ENCODE assay signal across 13 cellular contexts in the genomic region with DNA sequence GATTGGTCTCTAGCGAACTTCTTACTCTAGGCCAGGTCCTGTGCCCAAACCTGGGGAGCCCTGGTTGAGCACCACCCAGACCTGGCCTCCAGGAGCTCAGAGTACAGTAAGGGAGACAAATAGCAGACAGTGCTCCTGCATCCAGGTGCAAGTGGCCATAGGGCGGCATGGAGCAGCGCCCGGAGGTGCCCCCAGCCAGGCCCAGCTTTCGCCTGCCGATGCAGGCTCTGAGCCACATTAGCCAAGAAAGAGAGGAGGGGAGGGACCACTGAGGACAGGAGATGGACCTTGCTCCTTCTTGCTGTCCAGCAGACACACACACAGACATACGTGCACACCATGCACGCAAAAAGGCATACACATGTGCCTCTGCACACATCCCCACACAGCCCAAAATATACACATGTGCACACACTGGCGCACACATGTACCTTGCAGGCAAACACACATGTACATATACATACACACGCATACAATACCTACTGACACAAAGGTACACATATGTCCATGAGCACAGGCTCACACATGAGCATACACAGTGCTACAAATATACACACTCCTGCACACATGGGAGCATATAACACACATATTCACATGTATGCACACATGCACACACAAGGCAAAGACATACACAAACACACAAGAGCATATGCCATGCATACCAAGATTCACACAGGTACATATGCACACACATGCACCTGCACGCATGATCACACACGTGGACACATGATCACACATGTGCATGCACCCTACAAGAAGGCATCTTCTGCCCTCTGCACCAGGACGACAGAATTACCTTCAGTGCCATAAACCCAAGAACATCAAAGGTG.
"Had no signal": no experiment of that assay in that cellular context is flagged by ENCODE, and none has a peak within 500 bp of the region (broad histone marks: within the 10 kb centered on the region; RNA-seq: fewer than 3 reads in every experiment).

No MANE protein-coding gene starts in this region.

- H3K36me3 ChIP-seq: heart right ventricle, suprapubic skin, upper lobe of left lung had no signal

- H3K36me3 Mint-ChIP-seq: naive B cell had no signal

- H3K4me1 Mint-ChIP-seq: activated naive CD8-positive, alpha-beta T cell treated with anti-CD3 and anti-CD28 coated beads, Interleukin-2, amount 50 U/mL, for 24 hours had no signal

- H3K27ac ChIP-seq: heart right ventricle, suprapubic skin, upper lobe of left lung had no signal

- H3K4me1 ChIP-seq: suprapubic skin had no signal

- H3K9me3 ChIP-seq: heart right ventricle, suprapubic skin, upper lobe of left lung had no signal

- H3K4me2 ChIP-seq: smooth muscle cell had no signal

- FAIRE-seq: frontal cortex had no signal

- H3K27ac Mint-ChIP-seq: activated CD4-positive, alpha-beta T cell treated with anti-CD3 and anti-CD28 coated beads, Interleukin-2, amount 10 ng/mL, durations not matched to agents 24 days and 14 days; activated CD8-positive, alpha-beta T cell treated with anti-CD3 and anti-CD28 coated beads, Interleukin-2, amount 10 ng/mL, durations not matched to agents 7 days and 5 days; activated naive CD8-positive, alpha-beta T cell treated with anti-CD3 and anti-CD28 coated beads, Interleukin-2, amount 50 U/mL, for 24 hours; dendritic cell treated with granulocyte-macrophage colony-stimulating factor and Interleukin-4, amounts not matched to agents 40 ng/mL and 50 ng/mL, for 4 days; effector memory CD8-positive, alpha-beta T cell; naive B cell; stimulated activated naive CD8-positive, alpha-beta T cell treated with anti-CD3 and anti-CD28 coated beads, Interleukin-15, Interleukin-2, amounts not matched to agents 100 ng/mL and 50 ng/mL, for 24 hours; T-helper 2 cell treated with Interferon-gamma antibody and Interleukin-4, amounts not matched to agents 5 μg/mL and 100 μg/mL, for 36 hours had no signal

- H3K4me3 ChIP-seq: heart right ventricle, smooth muscle cell, suprapubic skin, upper lobe of left lung had no signal

- H3K9me3 Mint-ChIP-seq: activated CD4-positive, alpha-beta T cell treated with anti-CD3 and anti-CD28 coated beads, Interleukin-2, amount 10 ng/mL, durations not matched to agents 24 days and 14 days; activated naive CD8-positive, alpha-beta T cell treated with anti-CD3 and anti-CD28 coated beads, Interleukin-2, amount 50 U/mL, for 24 hours; dendritic cell treated with granulocyte-macrophage colony-stimulating factor and Interleukin-4, amounts not matched to agents 40 ng/mL and 50 ng/mL, for 4 days; effector memory CD8-positive, alpha-beta T cell; naive B cell; stimulated activated naive CD8-positive, alpha-beta T cell treated with anti-CD3 and anti-CD28 coated beads, Interleukin-15, Interleukin-2, amounts not matched to agents 100 ng/mL and 50 ng/mL, for 24 hours; T-helper 2 cell treated with Interferon-gamma antibody and Interleukin-4, amounts not matched to agents 5 μg/mL and 100 μg/mL, for 36 hours had no signal

- H3K4me3 Mint-ChIP-seq: activated CD4-positive, alpha-beta T cell treated with anti-CD3 and anti-CD28 coated beads, Interleukin-2, amount 10 ng/mL, durations not matched to agents 24 days and 14 days; activated CD8-positive, alpha-beta T cell treated with anti-CD3 and anti-CD28 coated beads, Interleukin-2, amount 10 ng/mL, durations not matched to agents 7 days and 5 days; activated naive CD8-positive, alpha-beta T cell treated with anti-CD3 and anti-CD28 coated beads, Interleukin-2, amount 50 U/mL, for 24 hours; dendritic cell treated with granulocyte-macrophage colony-stimulating factor and Interleukin-4, amounts not matched to agents 40 ng/mL and 50 ng/mL, for 4 days; effector memory CD8-positive, alpha-beta T cell; naive B cell; stimulated activated naive CD8-positive, alpha-beta T cell treated with anti-CD3 and anti-CD28 coated beads, Interleukin-15, Interleukin-2, amounts not matched to agents 100 ng/mL and 50 ng/mL, for 24 hours; T-helper 2 cell treated with Interferon-gamma antibody and Interleukin-4, amounts not matched to agents 5 μg/mL and 100 μg/mL, for 36 hours had no signal
